2 cellular contexts compared by ENCODE assay signal in the genomic region with DNA sequence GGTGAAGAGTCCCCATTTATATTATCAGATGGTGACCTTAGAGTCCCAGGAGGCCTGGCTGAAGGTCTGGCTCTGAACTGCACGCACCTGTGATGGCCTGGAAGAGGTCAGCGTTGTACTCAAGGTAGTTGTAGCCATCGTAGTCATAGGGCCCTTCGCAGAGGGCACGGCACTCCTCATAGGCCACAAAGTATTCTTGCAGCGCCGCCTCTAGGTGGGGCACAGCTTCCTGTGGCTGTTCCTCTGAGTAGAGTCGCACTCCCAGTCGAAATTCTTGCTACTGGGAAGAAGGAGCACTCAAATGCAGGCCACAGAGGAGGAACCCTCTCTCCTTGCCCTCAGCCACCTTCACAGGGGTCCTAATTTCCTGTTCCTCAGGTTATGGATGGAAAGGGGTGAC.
TF ChIP-seq lines count a peak whose summit lies in the region.

No MANE protein-coding gene starts in this region.

TF ChIP-seq in GM23338, 12 proteins besides CTCF, POLR2A, EP300 and RAD21:
- TF ChIP-seq NANOG (IDR thresholded peaks at IDR 0.05; ENCODE audit: borderline replicate concordance): no peak
- TF ChIP-seq CREB1 (CRISPR knock-in tag; IDR thresholded peaks at IDR 0.05; ENCODE audit: low read depth): no peak
- TF ChIP-seq EZH2phosphoT487 (IDR thresholded peaks at IDR 0.05; ENCODE audit: unreplicated experiment): no peak
- TF ChIP-seq, protein P1, sequence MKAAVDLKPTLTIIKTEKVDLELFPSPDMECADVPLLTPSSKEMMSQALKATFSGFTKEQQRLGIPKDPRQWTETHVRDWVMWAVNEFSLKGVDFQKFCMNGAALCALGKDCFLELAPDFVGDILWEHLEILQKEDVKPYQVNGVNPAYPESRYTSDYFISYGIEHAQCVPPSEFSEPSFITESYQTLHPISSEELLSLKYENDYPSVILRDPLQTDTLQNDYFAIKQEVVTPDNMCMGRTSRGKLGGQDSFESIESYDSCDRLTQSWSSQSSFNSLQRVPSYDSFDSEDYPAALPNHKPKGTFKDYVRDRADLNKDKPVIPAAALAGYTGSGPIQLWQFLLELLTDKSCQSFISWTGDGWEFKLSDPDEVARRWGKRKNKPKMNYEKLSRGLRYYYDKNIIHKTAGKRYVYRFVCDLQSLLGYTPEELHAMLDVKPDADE (IDR thresholded peaks at IDR 0.05): no peak
- TF ChIP-seq, protein P2, sequence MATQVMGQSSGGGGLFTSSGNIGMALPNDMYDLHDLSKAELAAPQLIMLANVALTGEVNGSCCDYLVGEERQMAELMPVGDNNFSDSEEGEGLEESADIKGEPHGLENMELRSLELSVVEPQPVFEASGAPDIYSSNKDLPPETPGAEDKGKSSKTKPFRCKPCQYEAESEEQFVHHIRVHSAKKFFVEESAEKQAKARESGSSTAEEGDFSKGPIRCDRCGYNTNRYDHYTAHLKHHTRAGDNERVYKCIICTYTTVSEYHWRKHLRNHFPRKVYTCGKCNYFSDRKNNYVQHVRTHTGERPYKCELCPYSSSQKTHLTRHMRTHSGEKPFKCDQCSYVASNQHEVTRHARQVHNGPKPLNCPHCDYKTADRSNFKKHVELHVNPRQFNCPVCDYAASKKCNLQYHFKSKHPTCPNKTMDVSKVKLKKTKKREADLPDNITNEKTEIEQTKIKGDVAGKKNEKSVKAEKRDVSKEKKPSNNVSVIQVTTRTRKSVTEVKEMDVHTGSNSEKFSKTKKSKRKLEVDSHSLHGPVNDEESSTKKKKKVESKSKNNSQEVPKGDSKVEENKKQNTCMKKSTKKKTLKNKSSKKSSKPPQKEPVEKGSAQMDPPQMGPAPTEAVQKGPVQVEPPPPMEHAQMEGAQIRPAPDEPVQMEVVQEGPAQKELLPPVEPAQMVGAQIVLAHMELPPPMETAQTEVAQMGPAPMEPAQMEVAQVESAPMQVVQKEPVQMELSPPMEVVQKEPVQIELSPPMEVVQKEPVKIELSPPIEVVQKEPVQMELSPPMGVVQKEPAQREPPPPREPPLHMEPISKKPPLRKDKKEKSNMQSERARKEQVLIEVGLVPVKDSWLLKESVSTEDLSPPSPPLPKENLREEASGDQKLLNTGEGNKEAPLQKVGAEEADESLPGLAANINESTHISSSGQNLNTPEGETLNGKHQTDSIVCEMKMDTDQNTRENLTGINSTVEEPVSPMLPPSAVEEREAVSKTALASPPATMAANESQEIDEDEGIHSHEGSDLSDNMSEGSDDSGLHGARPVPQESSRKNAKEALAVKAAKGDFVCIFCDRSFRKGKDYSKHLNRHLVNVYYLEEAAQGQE (IDR thresholded peaks at IDR 0.05; ENCODE audit: unreplicated experiment): no peak
- TF ChIP-seq, protein P3, sequence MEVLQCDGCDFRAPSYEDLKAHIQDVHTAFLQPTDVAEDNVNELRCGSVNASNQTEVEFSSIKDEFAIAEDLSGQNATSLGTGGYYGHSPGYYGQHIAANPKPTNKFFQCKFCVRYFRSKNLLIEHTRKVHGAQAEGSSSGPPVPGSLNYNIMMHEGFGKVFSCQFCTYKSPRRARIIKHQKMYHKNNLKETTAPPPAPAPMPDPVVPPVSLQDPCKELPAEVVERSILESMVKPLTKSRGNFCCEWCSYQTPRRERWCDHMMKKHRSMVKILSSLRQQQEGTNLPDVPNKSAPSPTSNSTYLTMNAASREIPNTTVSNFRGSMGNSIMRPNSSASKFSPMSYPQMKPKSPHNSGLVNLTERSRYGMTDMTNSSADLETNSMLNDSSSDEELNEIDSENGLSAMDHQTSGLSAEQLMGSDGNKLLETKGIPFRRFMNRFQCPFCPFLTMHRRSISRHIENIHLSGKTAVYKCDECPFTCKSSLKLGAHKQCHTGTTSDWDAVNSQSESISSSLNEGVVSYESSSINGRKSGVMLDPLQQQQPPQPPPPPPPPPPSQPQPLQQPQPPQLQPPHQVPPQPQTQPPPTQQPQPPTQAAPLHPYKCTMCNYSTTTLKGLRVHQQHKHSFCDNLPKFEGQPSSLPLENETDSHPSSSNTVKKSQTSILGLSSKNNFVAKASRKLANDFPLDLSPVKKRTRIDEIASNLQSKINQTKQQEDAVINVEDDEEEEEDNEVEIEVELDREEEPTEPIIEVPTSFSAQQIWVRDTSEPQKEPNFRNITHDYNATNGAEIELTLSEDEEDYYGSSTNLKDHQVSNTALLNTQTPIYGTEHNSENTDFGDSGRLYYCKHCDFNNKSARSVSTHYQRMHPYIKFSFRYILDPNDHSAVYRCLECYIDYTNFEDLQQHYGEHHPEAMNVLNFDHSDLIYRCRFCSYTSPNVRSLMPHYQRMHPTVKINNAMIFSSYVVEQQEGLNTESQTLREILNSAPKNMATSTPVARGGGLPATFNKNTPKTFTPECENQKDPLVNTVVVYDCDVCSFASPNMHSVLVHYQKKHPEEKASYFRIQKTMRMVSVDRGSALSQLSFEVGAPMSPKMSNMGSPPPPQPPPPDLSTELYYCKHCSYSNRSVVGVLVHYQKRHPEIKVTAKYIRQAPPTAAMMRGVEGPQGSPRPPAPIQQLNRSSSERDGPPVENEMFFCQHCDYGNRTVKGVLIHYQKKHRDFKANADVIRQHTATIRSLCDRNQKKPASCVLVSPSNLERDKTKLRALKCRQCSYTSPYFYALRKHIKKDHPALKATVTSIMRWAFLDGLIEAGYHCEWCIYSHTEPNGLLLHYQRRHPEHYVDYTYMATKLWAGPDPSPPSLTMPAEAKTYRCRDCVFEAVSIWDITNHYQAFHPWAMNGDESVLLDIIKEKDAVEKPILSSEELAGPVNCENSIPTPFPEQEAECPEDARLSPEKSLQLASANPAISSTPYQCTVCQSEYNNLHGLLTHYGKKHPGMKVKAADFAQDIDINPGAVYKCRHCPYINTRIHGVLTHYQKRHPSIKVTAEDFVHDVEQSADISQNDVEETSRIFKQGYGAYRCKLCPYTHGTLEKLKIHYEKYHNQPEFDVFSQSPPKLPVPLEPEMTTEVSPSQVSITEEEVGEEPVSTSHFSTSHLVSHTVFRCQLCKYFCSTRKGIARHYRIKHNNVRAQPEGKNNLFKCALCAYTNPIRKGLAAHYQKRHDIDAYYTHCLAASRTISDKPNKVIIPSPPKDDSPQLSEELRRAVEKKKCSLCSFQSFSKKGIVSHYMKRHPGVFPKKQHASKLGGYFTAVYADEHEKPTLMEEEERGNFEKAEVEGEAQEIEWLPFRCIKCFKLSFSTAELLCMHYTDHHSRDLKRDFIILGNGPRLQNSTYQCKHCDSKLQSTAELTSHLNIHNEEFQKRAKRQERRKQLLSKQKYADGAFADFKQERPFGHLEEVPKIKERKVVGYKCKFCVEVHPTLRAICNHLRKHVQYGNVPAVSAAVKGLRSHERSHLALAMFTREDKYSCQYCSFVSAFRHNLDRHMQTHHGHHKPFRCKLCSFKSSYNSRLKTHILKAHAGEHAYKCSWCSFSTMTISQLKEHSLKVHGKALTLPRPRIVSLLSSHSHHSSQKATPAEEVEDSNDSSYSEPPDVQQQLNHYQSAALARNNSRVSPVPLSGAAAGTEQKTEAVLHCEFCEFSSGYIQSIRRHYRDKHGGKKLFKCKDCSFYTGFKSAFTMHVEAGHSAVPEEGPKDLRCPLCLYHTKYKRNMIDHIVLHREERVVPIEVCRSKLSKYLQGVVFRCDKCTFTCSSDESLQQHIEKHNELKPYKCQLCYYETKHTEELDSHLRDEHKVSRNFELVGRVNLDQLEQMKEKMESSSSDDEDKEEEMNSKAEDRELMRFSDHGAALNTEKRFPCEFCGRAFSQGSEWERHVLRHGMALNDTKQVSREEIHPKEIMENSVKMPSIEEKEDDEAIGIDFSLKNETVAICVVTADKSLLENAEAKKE (CRISPR knock-in tag; IDR thresholded peaks at IDR 0.05): no peak
- no peak for TF ChIP-seq STAT1 (IDR thresholded peaks at IDR 0.05; ENCODE audit: unreplicated experiment)

TF ChIP-seq in K562, 482 proteins besides CTCF, POLR2A, EP300 and RAD21:
- TF ChIP-seq, protein P4, sequence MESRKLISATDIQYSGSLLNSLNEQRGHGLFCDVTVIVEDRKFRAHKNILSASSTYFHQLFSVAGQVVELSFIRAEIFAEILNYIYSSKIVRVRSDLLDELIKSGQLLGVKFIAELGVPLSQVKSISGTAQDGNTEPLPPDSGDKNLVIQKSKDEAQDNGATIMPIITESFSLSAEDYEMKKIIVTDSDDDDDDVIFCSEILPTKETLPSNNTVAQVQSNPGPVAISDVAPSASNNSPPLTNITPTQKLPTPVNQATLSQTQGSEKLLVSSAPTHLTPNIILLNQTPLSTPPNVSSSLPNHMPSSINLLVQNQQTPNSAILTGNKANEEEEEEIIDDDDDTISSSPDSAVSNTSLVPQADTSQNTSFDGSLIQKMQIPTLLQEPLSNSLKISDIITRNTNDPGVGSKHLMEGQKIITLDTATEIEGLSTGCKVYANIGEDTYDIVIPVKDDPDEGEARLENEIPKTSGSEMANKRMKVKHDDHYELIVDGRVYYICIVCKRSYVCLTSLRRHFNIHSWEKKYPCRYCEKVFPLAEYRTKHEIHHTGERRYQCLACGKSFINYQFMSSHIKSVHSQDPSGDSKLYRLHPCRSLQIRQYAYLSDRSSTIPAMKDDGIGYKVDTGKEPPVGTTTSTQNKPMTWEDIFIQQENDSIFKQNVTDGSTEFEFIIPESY (CRISPR knock-in tag; IDR thresholded peaks at IDR 0.05): peak; percentile 66; the same call in 1 of the 2 replicates
- TF ChIP-seq, protein P5, sequence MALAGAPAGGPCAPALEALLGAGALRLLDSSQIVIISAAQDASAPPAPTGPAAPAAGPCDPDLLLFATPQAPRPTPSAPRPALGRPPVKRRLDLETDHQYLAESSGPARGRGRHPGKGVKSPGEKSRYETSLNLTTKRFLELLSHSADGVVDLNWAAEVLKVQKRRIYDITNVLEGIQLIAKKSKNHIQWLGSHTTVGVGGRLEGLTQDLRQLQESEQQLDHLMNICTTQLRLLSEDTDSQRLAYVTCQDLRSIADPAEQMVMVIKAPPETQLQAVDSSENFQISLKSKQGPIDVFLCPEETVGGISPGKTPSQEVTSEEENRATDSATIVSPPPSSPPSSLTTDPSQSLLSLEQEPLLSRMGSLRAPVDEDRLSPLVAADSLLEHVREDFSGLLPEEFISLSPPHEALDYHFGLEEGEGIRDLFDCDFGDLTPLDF (CRISPR knock-in tag; IDR thresholded peaks at IDR 0.05): no peak
